Comparison of ENCODE assay signal across 28 cellular contexts in genomic region chr14:36313206-36313605, GRCh38. TPM values are rescaled to one million over a fixed set of nuclear protein-coding genes. Genes with fewer than 3 reads are reported as not detected.
DNase-seq lines count a peak whose midpoint lies in the region; ATAC-seq and TF ChIP-seq lines count a peak whose summit lies in the region.
"Had no signal": no experiment of that assay in that cellular context is flagged by ENCODE, and none has a peak within 500 bp of the region (broad histone marks: within the 10 kb centered on the region; RNA-seq: fewer than 3 reads in every experiment).

No MANE protein-coding gene starts in this region.

- H3K27ac ChIP-seq in thyroid gland, result peak overlapping the region in 2 of 3 donors; percentile 22 to 98
- H3K27ac ChIP-seq: A549, cardiac muscle cell, colonic mucosa, KMS-11 had no signal

- H3K4me3 Mint-ChIP-seq in activated T-cell treated with anti-CD3 and anti-CD28 coated beads, Interleukin-2, amount 50 U/mL, for 24 hours, result no peak overlapping the region
- H3K4me3 Mint-ChIP-seq in activated T-cell treated with anti-CD3 and anti-CD28 coated beads, Interleukin-2, amount 50 U/mL, for 72 hours, result no peak overlapping the region
- H3K4me3 Mint-ChIP-seq: activated naive CD8-positive, alpha-beta T cell treated with anti-CD3 and anti-CD28 coated beads, Interleukin-2, amount 10 ng/mL, durations not matched to agents 7 days and 5 days; immature natural killer cell; natural killer cell; stimulated activated naive B cell treated with anti-CD40 and anti-IgM and Interleukin-4, amounts not matched to agents 10 μg/mL and 1 μg/mL and 100 μg/mL, for 72 hours had no signal

- no peak for DNase-seq in activated T-cell treated with anti-CD3 and anti-CD28 coated beads, Interleukin-2, amount 50 U/mL, for 24 hours
- no peak for DNase-seq in activated T-cell treated with anti-CD3 and anti-CD28 coated beads, Interleukin-2, amount 50 U/mL, for 72 hours
- DNase-seq in NCI-H2081 (lab: John Stamatoyannopoulos, UW), result peak; percentile 41 to 86
- peak; percentile 47 for DNase-seq in NCI-H748 treated with DMSO at 0.1 percent for 48 hours (lab: John Stamatoyannopoulos, UW)
- DNase-seq in thyroid gland, result no peak
- DNase-seq in DMS153 treated with DMSO at 0.1 percent for 48 hours (lab: John Stamatoyannopoulos, UW; ENCODE audit: unreplicated experiment), result no peak
- no peak for DNase-seq in KG1 (lab: John Stamatoyannopoulos, UW)
- DNase-seq: activated CD4-positive, alpha-beta T cell treated with anti-CD3 and anti-CD28 coated beads for 4 hours; activated naive CD8-positive, alpha-beta T cell treated with anti-CD3 and anti-CD28 coated beads, Interleukin-2, amount 10 ng/mL, durations not matched to agents 7 days and 5 days; aorta; CD4-positive, CD25-positive, alpha-beta regulatory T cell; colonic mucosa; DMS 273 treated with DMSO at 0.1 percent for 48 hours; effector CD4-positive, alpha-beta T cell; H7; immature natural killer cell; left cardiac atrium; MG63; natural killer cell; NCI-H774; stimulated activated naive B cell treated with anti-CD40 and anti-IgM and Interleukin-4, amounts not matched to agents 10 μg/mL and 1 μg/mL and 100 μg/mL, for 72 hours; T-helper 9 cell had no signal

- no peaks in the 10 kb centered on the region for H3K27me3 Mint-ChIP-seq in activated T-cell treated with anti-CD3 and anti-CD28 coated beads, Interleukin-2, amount 50 U/mL, for 24 hours
- no peaks in the 10 kb centered on the region for H3K27me3 Mint-ChIP-seq in activated T-cell treated with anti-CD3 and anti-CD28 coated beads, Interleukin-2, amount 50 U/mL, for 72 hours (ENCODE audit: low read depth)
- H3K27me3 Mint-ChIP-seq: activated naive CD8-positive, alpha-beta T cell treated with anti-CD3 and anti-CD28 coated beads, Interleukin-2, amount 10 ng/mL, durations not matched to agents 7 days and 5 days; CD4-positive, CD25-positive, alpha-beta regulatory T cell; stimulated activated naive B cell treated with anti-CD40 and anti-IgM and Interleukin-4, amounts not matched to agents 10 μg/mL and 1 μg/mL and 100 μg/mL, for 72 hours had no signal

- H3K36me3 Mint-ChIP-seq in activated T-cell treated with anti-CD3 and anti-CD28 coated beads, Interleukin-2, amount 50 U/mL, for 24 hours (ENCODE audit: low read depth), result peaks cover 71% of the 10 kb centered on the region
- peaks cover 6 to 21% of the 10 kb centered on the region in 2 donors for H3K36me3 Mint-ChIP-seq in activated T-cell treated with anti-CD3 and anti-CD28 coated beads, Interleukin-2, amount 50 U/mL, for 72 hours (ENCODE audit: insufficient read depth in 2 of 2)

- no peak for TF ChIP-seq POLR2A in thyroid gland (IDR thresholded peaks at IDR 0.05)

- H3K27me3 ChIP-seq in thyroid gland, result no peaks in the 10 kb centered on the region
- H3K27me3 ChIP-seq: cardiac muscle cell, colonic mucosa, MG63 had no signal

- 52% methylated on average over 2 of the region's 2 CpGs for WGBS in thyroid gland, 2 donors

- H3K9me3 Mint-ChIP-seq in activated T-cell treated with anti-CD3 and anti-CD28 coated beads, Interleukin-2, amount 50 U/mL, for 24 hours, result no peaks in the 10 kb centered on the region
- H3K9me3 Mint-ChIP-seq in activated T-cell treated with anti-CD3 and anti-CD28 coated beads, Interleukin-2, amount 50 U/mL, for 72 hours, result no peaks in the 10 kb centered on the region
- H3K9me3 Mint-ChIP-seq: activated naive CD8-positive, alpha-beta T cell treated with anti-CD3 and anti-CD28 coated beads, Interleukin-2, amount 10 ng/mL, durations not matched to agents 7 days and 5 days; CD4-positive, CD25-positive, alpha-beta regulatory T cell; immature natural killer cell; natural killer cell; stimulated activated naive B cell treated with anti-CD40 and anti-IgM and Interleukin-4, amounts not matched to agents 10 μg/mL and 1 μg/mL and 100 μg/mL, for 72 hours had no signal

- no peak for ATAC-seq in activated T-cell treated with anti-CD3 and anti-CD28 coated beads, Interleukin-2, amount 50 U/mL, for 72 hours (replicated peaks in 1 of 2)
- ATAC-seq in HG02981 (IDR thresholded peaks at IDR 0.05; ENCODE audit: unreplicated experiment), result no peak
- ATAC-seq: GM12878; left cardiac atrium; natural killer cell; stimulated activated naive B cell treated with anti-CD40 and anti-IgM and Interleukin-4, amounts not matched to agents 10 μg/mL and 1 μg/mL and 100 μg/mL, for 72 hours had no signal

- peaks cover 44% of the 10 kb centered on the region for H3K4me1 Mint-ChIP-seq in activated T-cell treated with anti-CD3 and anti-CD28 coated beads, Interleukin-2, amount 50 U/mL, for 24 hours (ENCODE audit: low read depth)
- H3K4me1 Mint-ChIP-seq in activated T-cell treated with anti-CD3 and anti-CD28 coated beads, Interleukin-2, amount 50 U/mL, for 72 hours (ENCODE audit: low read depth), result peaks cover 38% of the 10 kb centered on the region

- intact Hi-C loops in thyroid gland (cut with DNase I), result no loop called here

- H3K4me3 ChIP-seq in thyroid gland (replicated peaks in 1 of 3), result no peak overlapping the region
- H3K4me3 ChIP-seq: A549, cardiac muscle cell, colonic mucosa, GM12878, lung, MG63 had no signal

- H3K27ac Mint-ChIP-seq in activated T-cell treated with anti-CD3 and anti-CD28 coated beads, Interleukin-2, amount 50 U/mL, for 24 hours, result peak overlapping the region; percentile 1
- H3K27ac Mint-ChIP-seq in activated T-cell treated with anti-CD3 and anti-CD28 coated beads, Interleukin-2, amount 50 U/mL, for 72 hours, result no peak overlapping the region
- H3K27ac Mint-ChIP-seq: activated naive CD8-positive, alpha-beta T cell treated with anti-CD3 and anti-CD28 coated beads, Interleukin-2, amount 10 ng/mL, durations not matched to agents 7 days and 5 days; immature natural killer cell; natural killer cell; stimulated activated naive B cell treated with anti-CD40 and anti-IgM and Interleukin-4, amounts not matched to agents 10 μg/mL and 1 μg/mL and 100 μg/mL, for 72 hours had no signal

- TF ChIP-seq CTCF in thyroid gland (IDR thresholded peaks at IDR 0.05), result no peak

- no peaks in the 10 kb centered on the region for H3K9me3 ChIP-seq in thyroid gland
- H3K9me3 ChIP-seq: A549, colonic mucosa, MG63 had no signal

- peaks cover 17 to 21% of the 10 kb centered on the region in 2 donors for H3K36me3 ChIP-seq in thyroid gland

- peaks cover 19 to 23% of the 10 kb centered on the region in 2 donors for H3K4me1 ChIP-seq in thyroid gland
- H3K4me1 ChIP-seq: colonic mucosa had no signal

RNA-seq across cellular contexts. Expression of gene MBIP, which starts 7.2 kb away (rescaled TPM):
- 10 to 100 TPM; 35.2 to 36.3 TPM for total RNA-seq in activated T-cell treated with anti-CD3 and anti-CD28 coated beads, Interleukin-2, amount 50 U/mL, for 72 hours
- 100 to 1,000 TPM in 1 of 4 donors, 10 to 100 TPM in 3; 80.5 to 163 (median 87.3) TPM for total RNA-seq in thyroid gland

Comparison
In these comparisons a context has a peak if more than half of its experiments do, and no peak if none do; other contexts are left out.
1. DNase-seq: peak in NCI-H2081 (2 of 2) and NCI-H748 treated with DMSO at 0.1 percent for 48 hours (single experiment); none in activated T-cell treated with anti-CD3 and anti-CD28 coated beads, Interleukin-2, amount 50 U/mL, for 24 hours (single experiment), activated T-cell treated with anti-CD3 and anti-CD28 coated beads, Interleukin-2, amount 50 U/mL, for 72 hours (0 of 2), thyroid gland (0 of 2), DMS153 treated with DMSO at 0.1 percent for 48 hours (single experiment) and KG1 (single experiment).